ENCODE assay signal across 6 cellular contexts in genomic region chr3:98149456-98149855, GRCh38. TPM values are rescaled to one million over a fixed set of nuclear protein-coding genes. Genes with fewer than 3 reads are reported as not detected.
"Had no signal": no experiment of that assay in that cellular context is flagged by ENCODE, and none has a peak within 500 bp of the region (broad histone marks: within the 10 kb centered on the region; RNA-seq: fewer than 3 reads in every experiment).

No MANE protein-coding gene starts in this region.

RNA-seq across cellular contexts. Expression of gene OR5H14, which starts 2.2 kb away (rescaled TPM):
- polyA plus RNA-seq: endothelial cell of umbilical vein, esophagus, fibroblast of lung, foreskin keratinocyte, heart left ventricle, heart right ventricle had no signal

RNA-seq across cellular contexts. Expression of gene OR5H15, which starts 17.0 kb away (rescaled TPM):
- polyA plus RNA-seq: endothelial cell of umbilical vein, esophagus, fibroblast of lung, foreskin keratinocyte, heart left ventricle, heart right ventricle had no signal

RNA-seq across cellular contexts. Expression of gene OR5H1, which starts 18.9 kb away (rescaled TPM):
- polyA plus RNA-seq: endothelial cell of umbilical vein, esophagus, fibroblast of lung, foreskin keratinocyte, heart left ventricle, heart right ventricle had no signal
